29 cellular contexts compared by ENCODE assay signal in genomic region chr5:84265739-84266464, GRCh38.
"Had no signal": no experiment of that assay in that cellular context is flagged by ENCODE, and none has a peak within 500 bp of the region (broad histone marks: within the 10 kb centered on the region; RNA-seq: fewer than 3 reads in every experiment).

No MANE protein-coding gene starts in this region.

- H3K27me3 Mint-ChIP-seq: memory B cell; natural killer cell treated with Interleukin-12 subunit alpha and Interleukin-12 subunit beta and Interleukin-15 and Interleukin-18, amount 100 ng/mL, for 72 hours; stimulated activated memory B cell treated with anti-CD40 and anti-IgM and Interleukin-4, amounts not matched to agents 10 μg/mL and 1 μg/mL and 100 μg/mL, for 72 hours; type B pancreatic cell had no signal

- H3K4me3 Mint-ChIP-seq: memory B cell; naive B cell; natural killer cell treated with Interleukin-12 subunit alpha and Interleukin-12 subunit beta and Interleukin-15 and Interleukin-18, amount 100 ng/mL, for 72 hours; neural progenitor cell; stimulated activated memory B cell treated with anti-CD40 and anti-IgM and Interleukin-4, amounts not matched to agents 10 μg/mL and 1 μg/mL and 100 μg/mL, for 72 hours; type B pancreatic cell had no signal

- H3K4me1 Mint-ChIP-seq: memory B cell; naive B cell; neural progenitor cell; stimulated activated memory B cell treated with anti-CD40 and anti-IgM and Interleukin-4, amounts not matched to agents 10 μg/mL and 1 μg/mL and 100 μg/mL, for 72 hours had no signal

- H3K79me2 ChIP-seq: hepatocyte, parathyroid adenoma had no signal

- H3K27me3 ChIP-seq: esophagus muscularis mucosa, gastroesophageal sphincter, heart left ventricle, hepatocyte, neural progenitor cell, right atrium auricular region, sigmoid colon, spleen, testis, tibial artery had no signal

- ATAC-seq: foreskin keratinocyte; gastroesophageal sphincter; heart left ventricle; left lobe of liver; mucosa of descending colon; natural killer cell treated with Interleukin-12 subunit alpha and Interleukin-12 subunit beta and Interleukin-15 and Interleukin-18, amount 100 ng/mL, for 72 hours; stimulated activated memory B cell treated with anti-CD40 and anti-IgM and Interleukin-4, amounts not matched to agents 10 μg/mL and 1 μg/mL and 100 μg/mL, for 72 hours; stimulated activated naive CD8-positive, alpha-beta T cell treated with anti-CD3 and anti-CD28 coated beads, Interleukin-15, Interleukin-2, amounts not matched to agents 100 U/mL and 50 U/mL, for 24 hours had no signal

- DNase-seq: dermis blood vessel endothelial cell; effector memory CD4-positive, alpha-beta T cell; foreskin keratinocyte; heart left ventricle; mucosa of descending colon; naive B cell; sigmoid colon; spleen; stimulated activated CD4-positive, alpha-beta T cell treated with anti-CD3 and anti-CD28 coated beads, Interleukin-4, amount 100 ng/mL, for 4 hours; stimulated activated naive CD8-positive, alpha-beta T cell treated with anti-CD3 and anti-CD28 coated beads, Interleukin-15, Interleukin-2, amounts not matched to agents 100 U/mL and 50 U/mL, for 24 hours; substantia nigra; testis; tibial artery had no signal

- FAIRE-seq: endothelial cell of umbilical vein, keratinocyte had no signal

- H3K9me3 Mint-ChIP-seq: neural progenitor cell; stimulated activated memory B cell treated with anti-CD40 and anti-IgM and Interleukin-4, amounts not matched to agents 10 μg/mL and 1 μg/mL and 100 μg/mL, for 72 hours; type B pancreatic cell had no signal

- H3K36me3 ChIP-seq: esophagus muscularis mucosa, gastroesophageal sphincter, heart left ventricle, neural progenitor cell, prostate gland, right atrium auricular region, sigmoid colon, spleen, tibial artery had no signal

- H3K4me2 ChIP-seq: hepatocyte, neural progenitor cell had no signal

- H3K4me1 ChIP-seq: esophagus muscularis mucosa, foreskin keratinocyte, gastroesophageal sphincter, heart left ventricle, neural progenitor cell, parathyroid adenoma, prostate gland, right atrium auricular region, sigmoid colon, spleen, testis had no signal

- H3K4me3 ChIP-seq: coronary artery, esophagus muscularis mucosa, gastroesophageal sphincter, heart left ventricle, hepatocyte, lung, mucosa of descending colon, neural progenitor cell, prostate gland, right atrium auricular region, sigmoid colon, spleen, testis, tibial artery had no signal

- H3K9me3 ChIP-seq: esophagus muscularis mucosa, gastroesophageal sphincter, heart left ventricle, mucosa of descending colon, prostate gland, right atrium auricular region, sigmoid colon, spleen, testis, tibial artery had no signal

- H3K27ac ChIP-seq: coronary artery, esophagus muscularis mucosa, foreskin keratinocyte, gastroesophageal sphincter, heart left ventricle, hepatocyte, neural progenitor cell, parathyroid adenoma, prostate gland, right atrium auricular region, sigmoid colon, spleen, testis, tibial artery had no signal

- H3K36me3 Mint-ChIP-seq: memory B cell; naive B cell; natural killer cell treated with Interleukin-12 subunit alpha and Interleukin-12 subunit beta and Interleukin-15 and Interleukin-18, amount 100 ng/mL, for 72 hours; neural progenitor cell; stimulated activated memory B cell treated with anti-CD40 and anti-IgM and Interleukin-4, amounts not matched to agents 10 μg/mL and 1 μg/mL and 100 μg/mL, for 72 hours; type B pancreatic cell had no signal

- H3K9ac ChIP-seq: neural progenitor cell, parathyroid adenoma had no signal

- H2AFZ ChIP-seq: hepatocyte, neural progenitor cell, parathyroid adenoma had no signal

- H3K27ac Mint-ChIP-seq: memory B cell; naive B cell; natural killer cell treated with Interleukin-12 subunit alpha and Interleukin-12 subunit beta and Interleukin-15 and Interleukin-18, amount 100 ng/mL, for 72 hours; neural progenitor cell; stimulated activated memory B cell treated with anti-CD40 and anti-IgM and Interleukin-4, amounts not matched to agents 10 μg/mL and 1 μg/mL and 100 μg/mL, for 72 hours; type B pancreatic cell had no signal
